Comparison of ENCODE assay signal across 9 cellular contexts in genomic region chr1:195717651-195718050, GRCh38.
DNase-seq lines count a peak whose midpoint lies in the region; ATAC-seq, FAIRE-seq and TF ChIP-seq lines count a peak whose summit lies in the region.
"Had no signal": no experiment of that assay in that cellular context is flagged by ENCODE, and none has a peak within 500 bp of the region (broad histone marks: within the 10 kb centered on the region; RNA-seq: fewer than 3 reads in every experiment).

No MANE protein-coding gene starts in this region.

- no peak overlapping the region for H3K4me2 ChIP-seq in K562 (ENCODE audit: insufficient read depth, low read length)

- no peak overlapping the region for H3K9ac ChIP-seq in K562 (ENCODE audit: insufficient read depth in 1 of 2, low read depth in 2 of 2, low read length in 2 of 2)

- H3K4me1 Mint-ChIP-seq in osteocyte (ENCODE audit: unreplicated experiment), result peaks cover 17% of the 10 kb centered on the region
- H3K4me1 Mint-ChIP-seq: naive B cell had no signal

- no peak overlapping the region for H3K4me3 Mint-ChIP-seq in osteocyte (ENCODE audit: unreplicated experiment)
- H3K4me3 Mint-ChIP-seq: naive B cell had no signal

- POLR2A ChIA-PET in K562 (lab: Yijun Ruan, JAX) (no interaction called here), GM10248 (lab: Yijun Ruan, JAX) (no interaction called here)

- H3K9me1 ChIP-seq in K562 (ENCODE audit: control insufficient read depth, insufficient read depth, low read length), result no peaks in the 10 kb centered on the region

- in situ Hi-C loops in K562 (cut with MboI), result no loop called here

- H3K4me3 ChIP-seq in K562, result no peak overlapping the region

- no peaks in the 10 kb centered on the region for H4K20me1 ChIP-seq in K562 (replicated peaks; ENCODE audit: control insufficient read depth, insufficient read depth, low read length)

- peak overlapping the region; percentile 38; the same call in 1 of the 2 replicates for H2AFZ ChIP-seq in K562 (ENCODE audit: low read depth, low read length)

- H3K27ac ChIP-seq in K562 (ENCODE audit: extremely low read depth, low read depth, low read length), result no peak overlapping the region

- DNase-seq in NAMALWA (ENCODE audit: low spot score) (peak; percentile 29), K562 (ENCODE audit: extremely low read depth in 1 of 4, low spot score in 3 of 4) (no peak), osteocyte (ENCODE audit: extremely low spot score, unreplicated experiment) (no peak), HK-2 (ENCODE audit: unreplicated experiment) (no peak), NCI-H345 treated with DMSO at 0.1 percent for 48 hours (lab: John Stamatoyannopoulos, UW; ENCODE audit: unreplicated experiment) (no peak), GM10248 (ENCODE audit: extremely low spot score) (no peak)
- no peak for DNase-seq in stimulated activated CD8-positive, alpha-beta memory T cell treated with anti-CD3 and anti-CD28 coated beads, Interleukin-4, amount 100 ng/mL, for 48 hours
- DNase-seq: naive B cell had no signal

- no peaks in the 10 kb centered on the region for H3K36me3 ChIP-seq in K562 (ENCODE audit: control insufficient read depth, insufficient read depth, low read length)

- H3K27ac Mint-ChIP-seq in osteocyte (ENCODE audit: unreplicated experiment), result no peak overlapping the region
- H3K27ac Mint-ChIP-seq: naive B cell had no signal

- TF ChIP-seq EP300 in K562 (IDR thresholded peaks at IDR 0.05; ENCODE audit: low read length), result no peak

- H3K36me3 Mint-ChIP-seq in osteocyte (ENCODE audit: unreplicated experiment), result no peaks in the 10 kb centered on the region
- H3K36me3 Mint-ChIP-seq: naive B cell had no signal

- no TSS peak for BruUV-seq in K562 (replicated peaks; lab: Mats Ljungman, UMichigan)

- CTCF ChIA-PET in K562 (lab: Yijun Ruan, JAX; ENCODE audit: low intra/inter-chr PET ratio), result no interaction called here
- CTCF ChIA-PET in GM10248 (lab: Yijun Ruan, JAX), result no interaction called here

- H3K9me3 Mint-ChIP-seq in osteocyte (ENCODE audit: unreplicated experiment), result no peaks in the 10 kb centered on the region
- H3K9me3 Mint-ChIP-seq: naive B cell had no signal

- H3K4me1 ChIP-seq in K562 (replicated peaks in 1 of 2; ENCODE audit: control insufficient read depth in 2 of 2, insufficient read depth in 2 of 2, low read length in 2 of 2), result no peaks in the 10 kb centered on the region; a peak in 1 of 5 replicates

- H3K27me3 ChIP-seq in K562 (ENCODE audit: control insufficient read depth in 2 of 2, insufficient read depth in 2 of 2, low read length in 2 of 2), result no peaks in the 10 kb centered on the region

- TF ChIP-seq CTCF in GM12873 (IDR thresholded peaks at IDR 0.05; ENCODE audit: insufficient read depth, low read depth, low read length, missing control alignments) (peak; percentile 24), K562 (IDR thresholded peaks at IDR 0.05 in 2 of 3, conservative IDR thresholded peaks at IDR 0.05 in 1 of 3; ENCODE audit: insufficient read depth in 2 of 3, low read depth in 1 of 3, low read length in 3 of 3) (peak in 1 of 3 experiments; percentile 27; a peak in 2 of 6 replicates), osteocyte (IDR thresholded peaks at IDR 0.05) (peak; percentile 67), GM10248 (IDR thresholded peaks at IDR 0.05; ENCODE audit: control extremely low read depth, extremely low read depth, low read depth, missing control alignments) (no peak)

- ATAC-seq in K562, result peak; percentile 72

- no peaks in the 10 kb centered on the region for H3K9me3 ChIP-seq in K562 (replicated peaks; ENCODE audit: control insufficient read depth, insufficient read depth, low read depth, low read length)

- intact Hi-C loops in K562 (cut with micrococcal nuclease), result no loop called here

- peak in 1 of 2 experiments; percentile 60; a peak in 3 of 4 replicates for TF ChIP-seq RAD21 in K562 (CRISPR knock-in tag; conservative IDR thresholded peaks at IDR 0.05 in 1 of 2, IDR thresholded peaks at IDR 0.05 in 1 of 2)

- no peak for TF ChIP-seq POLR2A in K562 (conservative IDR thresholded peaks at IDR 0.05)

- no peaks in the 10 kb centered on the region for H3K27me3 Mint-ChIP-seq in osteocyte (ENCODE audit: unreplicated experiment)
- H3K27me3 Mint-ChIP-seq: naive B cell had no signal

- H3K79me2 ChIP-seq in K562 (ENCODE audit: control insufficient read depth, insufficient read depth, low read length), result no peaks in the 10 kb centered on the region

- FAIRE-seq in K562 (lab: Jason Lieb, UNC), result no peak

- WGBS in K562 (ENCODE audit: insufficient coverage, low coverage, missing lambda C conversion rate), result 4% methylated on average over 3 of the region's 3 CpGs

TF ChIP-seq in K562, 482 proteins besides CTCF, POLR2A, EP300 and RAD21:
- no peak for TF ChIP-seq XRCC5 (IDR thresholded peaks at IDR 0.05; ENCODE audit: low read depth, low read length)
- no peak for TF ChIP-seq ZNF217 (CRISPR knock-in tag; IDR thresholded peaks at IDR 0.05)
- TF ChIP-seq PTBP1 (IDR thresholded peaks at IDR 0.05; ENCODE audit: low read depth, low read length), result no peak
- no peak for TF ChIP-seq TRIM24 (IDR thresholded peaks at IDR 0.05)
- no peak for TF ChIP-seq SMAD4 (CRISPR knock-in tag; conservative IDR thresholded peaks at IDR 0.05)
- no peak for TF ChIP-seq GMEB1 (CRISPR knock-in tag; IDR thresholded peaks at IDR 0.05)
- no peak for TF ChIP-seq CHD4 (IDR thresholded peaks at IDR 0.05; ENCODE audit: insufficient read depth, insufficient replicate concordance, low read depth, low read length, poor library complexity, severe bottlenecking)
- no peak for TF ChIP-seq PCBP2 (IDR thresholded peaks at IDR 0.05; ENCODE audit: low read depth, low read length, poor library complexity, severe bottlenecking)
- no peak for TF ChIP-seq PKNOX1 (IDR thresholded peaks at IDR 0.05)
- TF ChIP-seq TBL1XR1 (IDR thresholded peaks at IDR 0.05; ENCODE audit: low read length in 2 of 2), result no peak
- no peak for TF ChIP-seq HMG20B (CRISPR knock-in tag; IDR thresholded peaks at IDR 0.05)
- no peak for TF ChIP-seq BCOR (IDR thresholded peaks at IDR 0.05)
- no peak for TF ChIP-seq FUS (optimal IDR thresholded peaks at IDR 0.05; ENCODE audit: low read depth, low read length)
- no peak for TF ChIP-seq MXI1 (IDR thresholded peaks at IDR 0.05; ENCODE audit: low read depth, low read length)
- no peak for TF ChIP-seq LEF1 (IDR thresholded peaks at IDR 0.05)
- no peak for TF ChIP-seq NFRKB (IDR thresholded peaks at IDR 0.05; ENCODE audit: low read depth)
